Comparison of ENCODE assay signal across 11 cellular contexts in genomic region chr15:98896002-98896721, GRCh38.
DNase-seq lines count a peak whose midpoint lies in the region; ATAC-seq, FAIRE-seq and TF ChIP-seq lines count a peak whose summit lies in the region.
"Had no signal": no experiment of that assay in that cellular context is flagged by ENCODE, and none has a peak within 500 bp of the region (broad histone marks: within the 10 kb centered on the region; RNA-seq: fewer than 3 reads in every experiment).

No MANE protein-coding gene starts in this region.

- TF ChIP-seq EP300 in HepG2 (IDR thresholded peaks at IDR 0.05; ENCODE audit: low read depth in 2 of 2, low read length in 2 of 2): no peak
- no peak for TF ChIP-seq EP300 in HepG2 (CRISPR knock-in tag; IDR thresholded peaks at IDR 0.05; ENCODE audit: borderline replicate concordance)

- H3K9ac ChIP-seq in HepG2 (ENCODE audit: insufficient read depth, low read depth, low read length): no peak overlapping the region
- H3K9ac ChIP-seq: BLaER1 had no signal

- peaks cover 2% of the 10 kb centered on the region for H3K79me2 ChIP-seq in HepG2 (ENCODE audit: insufficient read depth, low read length)

- H3K4me3 Mint-ChIP-seq in chondrocyte (ENCODE audit: unreplicated experiment): no peak overlapping the region
- H3K4me3 Mint-ChIP-seq: activated CD4-positive, alpha-beta T cell treated with anti-CD3 and anti-CD28 coated beads, Interleukin-2, amount 10 ng/mL, durations not matched to agents 7 days and 5 days had no signal

- POLR2A ChIA-PET in HepG2 (lab: Yijun Ruan, JAX): no interaction called here

- 87% methylated on average over 5 of the region's 5 CpGs for WGBS in HepG2 (ENCODE audit: low lambda C conversion rate)
- WGBS in right lobe of liver (ENCODE audit: insufficient coverage, low coverage, low lambda C conversion rate, missing lambda C conversion rate): 63% methylated on average over 5 of the region's 5 CpGs
- 88 to 93% methylated on average over 4 to 5 of the region's 5 CpGs for WGBS in mesodermal cell (ENCODE audit: insufficient coverage in 2 of 2), 2 experiments

- H3K4me3 ChIP-seq in HepG2 (replicated peaks in 1 of 3; ENCODE audit: insufficient read depth in 1 of 3, low read depth in 2 of 3, low read length in 3 of 3) (no peak overlapping the region), right lobe of liver (no peak overlapping the region), mesodermal cell (ENCODE audit: extremely low read depth, insufficient read depth, low read length, poor library complexity, severe bottlenecking) (no peak overlapping the region)
- H3K4me3 ChIP-seq: BLaER1, body of pancreas had no signal

- no peaks in the 10 kb centered on the region for H3K9me3 Mint-ChIP-seq in chondrocyte (ENCODE audit: low read depth)
- H3K9me3 Mint-ChIP-seq: activated CD4-positive, alpha-beta T cell treated with anti-CD3 and anti-CD28 coated beads, Interleukin-2, amount 10 ng/mL, durations not matched to agents 7 days and 5 days had no signal

- peaks cover 80% of the 10 kb centered on the region for H3K4me1 Mint-ChIP-seq in chondrocyte (ENCODE audit: low read depth)

- intact Hi-C loops in HepG2 (cut with micrococcal nuclease; ENCODE audit: unreplicated experiment) (no loop called here), right lobe of liver (cut with DNase I) (no loop called here)

- TF ChIP-seq RAD21 in HepG2 (CRISPR knock-in tag; IDR thresholded peaks at IDR 0.05): no peak

- H4K20me1 ChIP-seq in HepG2 (ENCODE audit: insufficient read depth, low read length): peaks cover 9% of the 10 kb centered on the region

- H2AFZ ChIP-seq in HepG2 (ENCODE audit: low read length): no peak overlapping the region

- TF ChIP-seq POLR2A in HepG2 (IDR thresholded peaks at IDR 0.05; ENCODE audit: insufficient read depth in 1 of 2, low read depth in 2 of 2, low read length in 2 of 2) (no peak), right lobe of liver (IDR thresholded peaks at IDR 0.05) (no peak)

- in situ Hi-C loops in HepG2 (cut with HindIII; ENCODE audit: extremely low pct_ligation_motif_present, low pct_unique_long_range_greater_than_20kb): no loop called here

- peaks cover 29% of the 10 kb centered on the region for H3K4me1 ChIP-seq in HepG2 (ENCODE audit: insufficient read depth, low read length)
- H3K4me1 ChIP-seq in right lobe of liver: no peaks in the 10 kb centered on the region
- H3K4me1 ChIP-seq in mesodermal cell (ENCODE audit: control insufficient read depth, insufficient read depth, low read length, poor library complexity, severe bottlenecking): peaks cover 53% of the 10 kb centered on the region
- H3K4me1 ChIP-seq: BLaER1, body of pancreas had no signal

- no peaks in the 10 kb centered on the region for H3K27me3 ChIP-seq in HepG2 (ENCODE audit: control insufficient read depth in 1 of 2, insufficient read depth in 2 of 2, low read length in 2 of 2)
- no peaks in the 10 kb centered on the region for H3K27me3 ChIP-seq in right lobe of liver
- H3K27me3 ChIP-seq: BLaER1, body of pancreas had no signal

- no peak for DNase-seq in HepG2 (ENCODE audit: low spot score)
- no peak for DNase-seq in right lobe of liver
- DNase-seq in chondrocyte (ENCODE audit: low spot score): no peak
- DNase-seq in omental fat pad (ENCODE audit: low spot score): no peak
- DNase-seq in NCI-H1105 (lab: John Stamatoyannopoulos, UW): no peak
- no peak for DNase-seq in globus pallidus (ENCODE audit: low spot score)
- no peak for DNase-seq in NCI-H146 (lab: John Stamatoyannopoulos, UW)
- DNase-seq: activated CD4-positive, alpha-beta T cell treated with anti-CD3 and anti-CD28 coated beads, Interleukin-2, amount 10 ng/mL, durations not matched to agents 7 days and 5 days; body of pancreas had no signal

- peaks cover 6% of the 10 kb centered on the region for H3K36me3 Mint-ChIP-seq in chondrocyte (ENCODE audit: low read depth)

- peak overlapping the region; percentile 96 for H3K27ac Mint-ChIP-seq in chondrocyte (ENCODE audit: unreplicated experiment)
- H3K27ac Mint-ChIP-seq: activated CD4-positive, alpha-beta T cell treated with anti-CD3 and anti-CD28 coated beads, Interleukin-2, amount 10 ng/mL, durations not matched to agents 7 days and 5 days had no signal

- CTCF ChIA-PET in HepG2 (lab: Yijun Ruan, JAX; ENCODE audit: low intra/inter-chr PET ratio, low total read pairs): no interaction called here

- FAIRE-seq in HepG2 (lab: Jason Lieb, UNC): no peak

- peak overlapping the region; percentile 35 for H3K27ac ChIP-seq in HepG2 (ENCODE audit: extremely low read length, insufficient read depth, low read length)
- H3K27ac ChIP-seq in right lobe of liver: no peak overlapping the region
- H3K27ac ChIP-seq in mesodermal cell (ENCODE audit: low read depth, low read length, severe bottlenecking): peak overlapping the region; percentile 99
- H3K27ac ChIP-seq: BLaER1, body of pancreas had no signal

- H3K9me3 ChIP-seq in HepG2 (ENCODE audit: low read length): no peaks in the 10 kb centered on the region
- no peaks in the 10 kb centered on the region for H3K9me3 ChIP-seq in right lobe of liver
- no peaks in the 10 kb centered on the region for H3K9me3 ChIP-seq in mesodermal cell (ENCODE audit: control insufficient read depth, low read length)
- H3K9me3 ChIP-seq: body of pancreas had no signal

- peaks cover 15 to 67% of the 10 kb centered on the region in 2 experiments; a peak in 4 of 5 replicates for H3K36me3 ChIP-seq in HepG2 (replicated peaks in 1 of 2; ENCODE audit: control insufficient read depth in 1 of 2, insufficient read depth in 2 of 2, low read length in 2 of 2)
- H3K36me3 ChIP-seq in right lobe of liver: no peaks in the 10 kb centered on the region
- peaks cover 42% of the 10 kb centered on the region for H3K36me3 ChIP-seq in mesodermal cell (ENCODE audit: control insufficient read depth, insufficient read depth, low read length)

- no peak; the same call in 2 of the 3 replicates for ATAC-seq in HepG2
- no peak for ATAC-seq in right lobe of liver
- no peak for ATAC-seq in omental fat pad (ENCODE audit: low FRiP score)

- H3K4me2 ChIP-seq in HepG2 (ENCODE audit: low read depth, low read length): no peak overlapping the region
- H3K4me2 ChIP-seq: BLaER1 had no signal

- H3K27me3 Mint-ChIP-seq in chondrocyte (ENCODE audit: low read depth): no peaks in the 10 kb centered on the region
- H3K27me3 Mint-ChIP-seq: activated CD4-positive, alpha-beta T cell treated with anti-CD3 and anti-CD28 coated beads, Interleukin-2, amount 10 ng/mL, durations not matched to agents 7 days and 5 days had no signal

- no TSS peak for BruUV-seq in HepG2 (replicated peaks; lab: Mats Ljungman, UMichigan)

- no peak for TF ChIP-seq CTCF in HepG2 (CRISPR knock-in tag; IDR thresholded peaks at IDR 0.05)
- no peak for TF ChIP-seq CTCF in right lobe of liver (IDR thresholded peaks at IDR 0.05)
- TF ChIP-seq CTCF in chondrocyte (IDR thresholded peaks at IDR 0.05): no peak
- TF ChIP-seq CTCF in omental fat pad (IDR thresholded peaks at IDR 0.05): no peak

TF ChIP-seq in HepG2, 621 proteins besides CTCF, POLR2A, EP300 and RAD21:
- TF ChIP-seq PHF21A (CRISPR knock-in tag; IDR thresholded peaks at IDR 0.05) (no peak), ASH2L (IDR thresholded peaks at IDR 0.05; ENCODE audit: insufficient read length, low read depth, low read length) (peak; percentile 11), TOPORS (CRISPR knock-in tag; IDR thresholded peaks at IDR 0.05) (no peak), SIN3B (IDR thresholded peaks at IDR 0.05; ENCODE audit: low read length) (no peak), MAFG (CRISPR knock-in tag; IDR thresholded peaks at IDR 0.05) (no peak)

Comparison
In these comparisons a context has a peak if more than half of its experiments do, and no peak if none do; other contexts are left out.
1. H3K27ac ChIP-seq: peak in HepG2 (single experiment) and mesodermal cell (single experiment); none in right lobe of liver (0 of 3).